Comparison of ENCODE assay signal across 8 cellular contexts in the genomic region with DNA sequence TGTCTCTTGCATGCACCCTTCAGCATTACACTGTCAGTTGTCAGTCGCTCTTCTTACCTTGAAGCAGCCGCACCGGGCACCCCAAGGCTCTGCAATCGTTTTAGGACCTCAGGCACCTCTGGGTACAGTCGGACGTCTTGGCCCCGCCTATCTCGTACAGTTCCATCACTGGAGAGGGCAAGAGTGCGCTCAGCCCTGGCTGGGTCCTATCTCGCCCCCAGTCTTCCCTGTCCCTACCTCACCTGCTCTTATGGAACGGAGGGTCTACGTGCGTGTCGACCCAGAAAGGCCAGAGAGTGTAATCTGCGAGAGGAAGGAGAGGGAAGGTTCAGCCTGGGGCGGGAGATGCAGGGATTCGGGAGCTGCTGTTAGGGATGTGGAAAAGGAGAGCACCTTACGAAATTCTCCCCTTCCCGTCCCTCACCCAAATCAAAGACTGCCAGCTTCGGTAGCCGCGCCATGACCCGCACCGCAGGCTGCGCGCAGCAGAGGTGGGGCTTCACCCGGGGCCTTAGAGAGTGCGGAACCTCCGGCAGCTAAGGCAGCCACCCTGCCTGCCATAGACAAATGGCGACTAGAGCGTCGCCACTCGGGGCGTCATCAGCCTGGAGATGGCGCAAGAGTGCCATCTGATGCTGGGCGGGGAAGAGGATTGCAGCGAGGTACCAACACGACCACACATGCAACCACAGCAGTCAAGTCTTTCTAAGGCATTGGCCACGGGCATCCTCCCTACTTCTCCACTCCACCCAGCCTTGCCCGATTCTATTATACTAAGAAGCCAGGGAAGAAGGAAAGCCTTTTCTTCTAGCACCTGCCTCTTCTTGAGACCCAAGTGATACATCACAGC.
DNase-seq lines count a peak whose midpoint lies in the region; ATAC-seq and TF ChIP-seq lines count a peak whose summit lies in the region.

A gene (minus strand): TSS at position 572 of the 850 bp plus-strand sequence. CDS start 111 bp downstream, at position 461.

- peaks cover 40% of the 10 kb centered on the region for H3K36me3 Mint-ChIP-seq in central memory CD8-positive, alpha-beta T cell (ENCODE audit: insufficient read depth)

- peak; percentile 85 for TF ChIP-seq POLR2A in GM18951 (IDR thresholded peaks at IDR 0.05; ENCODE audit: extremely low read depth, insufficient read depth, insufficient read length)

- H3K4me3 Mint-ChIP-seq in central memory CD8-positive, alpha-beta T cell, result peak within 1 kb of the TSS; percentile 88

- H3K27me3 Mint-ChIP-seq in central memory CD8-positive, alpha-beta T cell, result no peaks in the 10 kb centered on the region

- peak within 1 kb of the TSS; percentile 96 for H3K27ac Mint-ChIP-seq in central memory CD8-positive, alpha-beta T cell (ENCODE audit: low read depth)

- no peaks in the 10 kb centered on the region for H3K9me3 Mint-ChIP-seq in central memory CD8-positive, alpha-beta T cell

- H3K4me1 Mint-ChIP-seq in central memory CD8-positive, alpha-beta T cell, result peaks cover 58% of the 10 kb centered on the region

- in situ Hi-C loops in GM18951 (cut with MboI; ENCODE audit: low sequenced_read_pairs, unreplicated experiment), result no loop called here

- peak within 1 kb of the TSS; percentile 94 for H3K4me3 ChIP-seq in AG10803 (ENCODE audit: low read length)

- peak; percentile 54 for TF ChIP-seq CTCF in AG10803 (conservative IDR thresholded peaks at IDR 0.05; ENCODE audit: low read length)

- ATAC-seq in HG03196 (IDR thresholded peaks at IDR 0.05; ENCODE audit: unreplicated experiment), result peak; percentile 65
- peak; percentile 70 for ATAC-seq in central memory CD8-positive, alpha-beta T cell (replicated peaks; ENCODE audit: extremely low read depth, poor library complexity, severe bottlenecking)

- peak; percentile 86 for DNase-seq in AG10803 (ENCODE audit: low read depth)
- peak; percentile 68 for DNase-seq in NCI-H226
- DNase-seq in activated CD4-positive, CD25-positive, alpha-beta regulatory T cell treated with anti-CD3 and anti-CD28 coated beads, Interleukin-2, amount 50 U/mL, for 16 hours (ENCODE audit: low read depth, low spot score), result peak; percentile 75
- peak; percentile 72 to 84 for DNase-seq in central memory CD8-positive, alpha-beta T cell (ENCODE audit: low spot score in 2 of 2)
- peak; percentile 80 for DNase-seq in kidney glomerular epithelial cell (lab: John Stamatoyannopoulos, UW)
- DNase-seq in stimulated activated CD4-positive, alpha-beta T cell treated with anti-CD3 and anti-CD28 coated beads, Interleukin-1b, Interleukin-23, amount 100 ng/mL, for 1 hour (ENCODE audit: low read depth in 2 of 2), result peak; percentile 57 to 59

Comparison
In these comparisons a context has a peak if more than half of its experiments do, and no peak if none do; other contexts are left out.
1. Peak in every context shown above with its lines: DNase-seq, ATAC-seq and H3K4me3 ChIP-seq.